In genomic region chr1:229624906-229625871, GRCh38 we compare ENCODE assay signal across 1 cellular context.
TF ChIP-seq lines count a peak whose summit lies in the region.

No MANE protein-coding gene starts in this region.

TF ChIP-seq in HepG2, 621 proteins besides CTCF, POLR2A, EP300 and RAD21 (continued from another document):
- peak; percentile 59 for TF ChIP-seq ZBTB14 (CRISPR knock-in tag; IDR thresholded peaks at IDR 0.05)
- TF ChIP-seq FUBP1 (CRISPR knock-in tag; IDR thresholded peaks at IDR 0.05; ENCODE audit: borderline replicate concordance) = no peak
- no peak for TF ChIP-seq NFATC3 (CRISPR knock-in tag; IDR thresholded peaks at IDR 0.05)
- TF ChIP-seq POLR2AphosphoS2 (IDR thresholded peaks at IDR 0.05; ENCODE audit: low read depth, low read length) = no peak
- TF ChIP-seq MED8 (CRISPR knock-in tag; IDR thresholded peaks at IDR 0.05; ENCODE audit: insufficient replicate concordance) = no peak
- no peak for TF ChIP-seq PAXIP1 (CRISPR knock-in tag; conservative IDR thresholded peaks at IDR 0.05)
- no peak for TF ChIP-seq RFX5 (IDR thresholded peaks at IDR 0.05; ENCODE audit: low read depth, low read length)
- no peak for TF ChIP-seq ZNF44 (CRISPR knock-in tag; IDR thresholded peaks at IDR 0.05)
- TF ChIP-seq ZSCAN30 (CRISPR knock-in tag; IDR thresholded peaks at IDR 0.05) = no peak
- TF ChIP-seq ZNF800 (CRISPR knock-in tag; IDR thresholded peaks at IDR 0.05) = no peak
- TF ChIP-seq CEBPG (CRISPR knock-in tag; IDR thresholded peaks at IDR 0.05) = no peak
- TF ChIP-seq SATB2 (CRISPR knock-in tag; IDR thresholded peaks at IDR 0.05) = no peak
- TF ChIP-seq ZNF124 (CRISPR knock-in tag; IDR thresholded peaks at IDR 0.05) = 0 out of 2 replicates have a peak, but pooled peaks have one; percentile 60
- TF ChIP-seq TRAFD1 (CRISPR knock-in tag; IDR thresholded peaks at IDR 0.05; ENCODE audit: borderline replicate concordance) = no peak
- no peak for TF ChIP-seq YY1 (IDR thresholded peaks at IDR 0.05; ENCODE audit: insufficient read depth, insufficient replicate concordance, low read depth, low read length)
- TF ChIP-seq PRDM15 (CRISPR knock-in tag; IDR thresholded peaks at IDR 0.05) = no peak
- TF ChIP-seq HMG20A (CRISPR knock-in tag; IDR thresholded peaks at IDR 0.05; ENCODE audit: borderline replicate concordance) = no peak
